9 cellular contexts compared by ENCODE assay signal in the genomic region with DNA sequence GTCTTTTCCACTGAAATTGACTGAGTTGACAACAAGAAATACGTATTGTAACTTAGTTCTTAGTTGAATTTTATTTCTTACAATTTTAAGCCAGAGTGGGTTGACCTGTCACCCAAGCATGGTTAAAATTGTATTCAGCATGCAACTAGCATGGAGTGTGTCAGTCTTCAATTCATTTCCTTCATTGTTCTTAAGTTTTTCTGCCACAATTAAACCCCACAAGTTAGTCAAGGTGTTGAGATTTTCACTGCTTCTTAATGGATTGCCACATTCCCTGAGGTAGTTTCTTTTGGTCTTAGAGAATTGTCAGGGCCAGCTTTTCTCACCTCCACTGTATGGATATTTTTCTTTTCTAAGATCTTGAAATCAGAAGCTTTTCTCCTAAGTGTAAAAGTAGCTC. TPM values are rescaled to one million over a fixed set of nuclear protein-coding genes. Genes with fewer than 3 reads are reported as not detected.
DNase-seq lines count a peak whose midpoint lies in the region; ATAC-seq and TF ChIP-seq lines count a peak whose summit lies in the region.
"Had no signal": no experiment of that assay in that cellular context is flagged by ENCODE, and none has a peak within 500 bp of the region (broad histone marks: within the 10 kb centered on the region; RNA-seq: fewer than 3 reads in every experiment).

No MANE protein-coding gene starts in this region.

- no peak overlapping the region for H4K8ac ChIP-seq in mesenchymal stem cell (ENCODE audit: low read length)

- H3K4ac ChIP-seq in mesenchymal stem cell (ENCODE audit: low read depth in 1 of 2, low read length in 2 of 2) = no peak overlapping the region

- H3K27me3 ChIP-seq in right atrium auricular region (no peaks in the 10 kb centered on the region), mesenchymal stem cell (ENCODE audit: control insufficient read depth in 1 of 2, insufficient read depth in 1 of 2, low read length in 2 of 2) (no peaks in the 10 kb centered on the region)

- H3K36me3 ChIP-seq in right atrium auricular region = no peaks in the 10 kb centered on the region
- peaks cover 3 to 6% of the 10 kb centered on the region in 2 experiments for H3K36me3 ChIP-seq in mesenchymal stem cell (ENCODE audit: control insufficient read depth in 1 of 2, insufficient read depth in 2 of 2, low read depth in 1 of 2, low read length in 2 of 2)
- H3K36me3 ChIP-seq in urinary bladder (ENCODE audit: insufficient read depth) = no peaks in the 10 kb centered on the region

- peaks cover 0 to 59% of the 10 kb centered on the region in 2 donors for H3K4me1 ChIP-seq in right atrium auricular region
- H3K4me1 ChIP-seq in mesenchymal stem cell (ENCODE audit: control insufficient read depth, insufficient read depth, low read depth, low read length) = peaks cover 14% of the 10 kb centered on the region
- peaks cover 2% of the 10 kb centered on the region for H3K4me1 ChIP-seq in urinary bladder (ENCODE audit: insufficient read depth)

- no CpG with 5 or more reads among the region's 1 CpG for WGBS in mesenchymal stem cell
- WGBS in urinary bladder = 74% methylated on average over 1 of the region's 1 CpG

- ATAC-seq in Right ventricle myocardium inferior (no peak), HG03159 (IDR thresholded peaks at IDR 0.05; ENCODE audit: unreplicated experiment) (no peak), HG02642 (IDR thresholded peaks at IDR 0.05; ENCODE audit: poor library complexity, unreplicated experiment) (no peak)

- H3K27ac Mint-ChIP-seq in brain = peak overlapping the region in 2 of 5 experiments; percentile 95 to 97

- H3K4me1 Mint-ChIP-seq in brain = peaks cover 66% of the 10 kb centered on the region

- no peak overlapping the region for H3K23ac ChIP-seq in mesenchymal stem cell (ENCODE audit: low read length in 2 of 2)

- peaks cover 10% of the 10 kb centered on the region for H3K27me3 Mint-ChIP-seq in brain

- intact Hi-C loops in Right ventricle myocardium inferior (cut with DNase I) = no loop called here

- TF ChIP-seq CTCF in right atrium auricular region (IDR thresholded peaks at IDR 0.05) (no peak), brain (conservative IDR thresholded peaks at IDR 0.05) (no peak)

- H3K36me3 Mint-ChIP-seq in brain = no peaks in the 10 kb centered on the region

- H2AFZ ChIP-seq in mesenchymal stem cell (ENCODE audit: low read depth, low read length) = no peak overlapping the region

- no peak overlapping the region for H2BK5ac ChIP-seq in mesenchymal stem cell (ENCODE audit: low read depth, low read length, poor library complexity, severe bottlenecking)

- H3K14ac ChIP-seq in mesenchymal stem cell (ENCODE audit: low read length in 2 of 2) = no peak overlapping the region

- H3K9ac ChIP-seq in mesenchymal stem cell (ENCODE audit: low read length) = peak overlapping the region; percentile 97

- H3K4me3 Mint-ChIP-seq in brain = peak overlapping the region; percentile 90 to 97 (median 93)

- DNase-seq in right atrium auricular region (ENCODE audit: low spot score) = no peak
- no peak for DNase-seq in Right ventricle myocardium inferior (ENCODE audit: missing footprints)
- no peak for DNase-seq in mesenchymal stem cell
- no peak for DNase-seq in UCSD-AML1 (lab: John Stamatoyannopoulos, UW; ENCODE audit: unreplicated experiment)
- DNase-seq: DMS153 had no signal

- H2BK15ac ChIP-seq in mesenchymal stem cell (ENCODE audit: low read depth, poor library complexity, severe bottlenecking) = no peak overlapping the region

- H3K4me3 ChIP-seq in right atrium auricular region (peak overlapping the region; percentile 95 to 97), mesenchymal stem cell (ENCODE audit: insufficient read depth in 1 of 2, low read depth in 1 of 2, low read length in 2 of 2) (peak overlapping the region in 1 of 2 experiments; percentile 91), urinary bladder (ENCODE audit: low read depth, low read length) (peak overlapping the region; percentile 7)

- no peak overlapping the region for H4K91ac ChIP-seq in mesenchymal stem cell (ENCODE audit: low read length)

- no peak overlapping the region for H3K18ac ChIP-seq in mesenchymal stem cell (ENCODE audit: low read depth in 1 of 2, low read length in 2 of 2)

- no peaks in the 10 kb centered on the region for H3K9me3 Mint-ChIP-seq in brain

- H2BK12ac ChIP-seq in mesenchymal stem cell (ENCODE audit: low read length in 2 of 2) = no peak overlapping the region

- H2AK5ac ChIP-seq in mesenchymal stem cell (ENCODE audit: low read length, severe bottlenecking) = no peak overlapping the region

- peak overlapping the region; percentile 73 for H3K4me2 ChIP-seq in mesenchymal stem cell (ENCODE audit: low read length, poor library complexity, severe bottlenecking)

- H3K9me3 ChIP-seq in right atrium auricular region (no peaks in the 10 kb centered on the region), mesenchymal stem cell (ENCODE audit: control insufficient read depth, low read length) (no peaks in the 10 kb centered on the region)

- H2BK120ac ChIP-seq in mesenchymal stem cell (ENCODE audit: low read depth, low read length) = no peak overlapping the region

- H3K27ac ChIP-seq in right atrium auricular region = peak overlapping the region; percentile 92 to 94
- peak overlapping the region; percentile 46 for H3K27ac ChIP-seq in mesenchymal stem cell (ENCODE audit: low read length, poor library complexity, severe bottlenecking)
- H3K27ac ChIP-seq in urinary bladder (ENCODE audit: low read depth) = no peak overlapping the region

- no peaks in the 10 kb centered on the region for H3K79me1 ChIP-seq in mesenchymal stem cell (replicated peaks; ENCODE audit: low read length, poor library complexity, severe bottlenecking)

RNA-seq across cellular contexts. Expression of gene PTPN1, which starts 2.1 kb away (rescaled TPM):
- total RNA-seq in right atrium auricular region = 10 to 100 TPM; 28.1 to 38.7 TPM
- 23.3 TPM for total RNA-seq in Right ventricle myocardium inferior
- 70.9 TPM for polyA plus RNA-seq in brain (ENCODE audit: insufficient read depth, low read depth, low replicate concordance)
- polyA plus RNA-seq in mesenchymal stem cell (2013, experiment 1 of 2) = 66.8 TPM
- 65.2 TPM for polyA plus RNA-seq in mesenchymal stem cell (2013, experiment 2 of 2)
- total RNA-seq in urinary bladder = 15.0 TPM
- 26.4 TPM for polyA plus RNA-seq in urinary bladder
